In the genomic region with DNA sequence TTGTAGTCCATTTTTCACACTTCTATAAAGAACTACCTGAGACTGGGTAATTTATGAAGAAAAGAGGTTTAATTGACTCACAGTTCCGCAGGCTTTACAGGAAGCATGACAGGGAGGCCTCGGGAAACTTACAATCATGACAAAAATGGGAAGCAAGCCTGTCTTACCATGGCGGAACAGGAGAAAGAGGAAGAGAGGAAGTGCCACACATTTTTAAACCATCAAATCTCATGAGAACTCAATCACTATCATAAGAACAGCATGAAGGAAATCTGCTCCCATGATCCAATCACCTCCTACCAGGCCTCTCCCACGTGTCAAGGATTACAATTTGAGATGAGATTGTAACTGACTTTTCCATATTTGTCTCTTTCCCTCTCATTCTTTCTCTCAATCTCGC, we compare ENCODE assay signal across 22 cellular contexts.
"Had no signal": no experiment of that assay in that cellular context is flagged by ENCODE, and none has a peak within 500 bp of the region (broad histone marks: within the 10 kb centered on the region; RNA-seq: fewer than 3 reads in every experiment).

No MANE protein-coding gene starts in this region.

- H3K4me1 ChIP-seq: esophagus muscularis mucosa, gastrocnemius medialis, heart right ventricle, psoas muscle, stomach, transverse colon had no signal

- FAIRE-seq: islet of Langerhans had no signal

- H3K27ac ChIP-seq: epithelial cell of prostate, esophagus muscularis mucosa, gastrocnemius medialis, heart right ventricle, neutrophil, psoas muscle, skin epidermis, stomach, thoracic aorta, transverse colon had no signal

- H3K4me3 Mint-ChIP-seq: dendritic cell treated with granulocyte-macrophage colony-stimulating factor and Interleukin-4, amounts not matched to agents 40 ng/mL and 50 ng/mL, for 4 days; effector memory CD8-positive, alpha-beta T cell; naive thymus-derived CD8-positive, alpha-beta T cell had no signal

- H3K9me3 ChIP-seq: esophagus muscularis mucosa, gastrocnemius medialis, neutrophil, psoas muscle, stomach, thoracic aorta, transverse colon had no signal

- H3K4me3 ChIP-seq: esophagus muscularis mucosa, gastrocnemius medialis, heart right ventricle, psoas muscle, skin epidermis, stomach, thoracic aorta, transverse colon had no signal

- DNase-seq: effector memory CD8-positive, alpha-beta T cell; gastrocnemius medialis; heart right ventricle; hypothalamus; kidney glomerular epithelial cell; mammary epithelial cell; naive thymus-derived CD8-positive, alpha-beta T cell; psoas muscle; stimulated activated CD4-positive, alpha-beta T cell treated with anti-CD3 and anti-CD28 coated beads, Interleukin-2, amount 100 ng/mL, for 24 hours; stimulated activated CD4-positive, alpha-beta T cell treated with anti-CD3 and anti-CD28 coated beads, Interleukin-4, amount 100 ng/mL, for 4 hours; stimulated activated naive CD4-positive, alpha-beta T cell; stomach; substantia nigra; transverse colon had no signal

- H3K27me3 Mint-ChIP-seq: dendritic cell treated with granulocyte-macrophage colony-stimulating factor and Interleukin-4, amounts not matched to agents 40 ng/mL and 50 ng/mL, for 4 days had no signal

- H3K9me3 Mint-ChIP-seq: effector memory CD8-positive, alpha-beta T cell; naive thymus-derived CD8-positive, alpha-beta T cell had no signal

- H3K27me3 ChIP-seq: esophagus muscularis mucosa, gastrocnemius medialis, heart right ventricle, neutrophil, stomach, transverse colon had no signal

- H3K27ac Mint-ChIP-seq: dendritic cell treated with granulocyte-macrophage colony-stimulating factor and Interleukin-4, amounts not matched to agents 40 ng/mL and 50 ng/mL, for 4 days; effector memory CD8-positive, alpha-beta T cell had no signal

- ATAC-seq: effector memory CD8-positive, alpha-beta T cell; gastrocnemius medialis; heart right ventricle; naive thymus-derived CD8-positive, alpha-beta T cell; psoas muscle; sciatic nerve had no signal

- H3K36me3 ChIP-seq: esophagus muscularis mucosa, gastrocnemius medialis, heart right ventricle, neutrophil, stomach, thoracic aorta, transverse colon had no signal
